Comparison of ENCODE assay signal across 19 cellular contexts in the genomic region with DNA sequence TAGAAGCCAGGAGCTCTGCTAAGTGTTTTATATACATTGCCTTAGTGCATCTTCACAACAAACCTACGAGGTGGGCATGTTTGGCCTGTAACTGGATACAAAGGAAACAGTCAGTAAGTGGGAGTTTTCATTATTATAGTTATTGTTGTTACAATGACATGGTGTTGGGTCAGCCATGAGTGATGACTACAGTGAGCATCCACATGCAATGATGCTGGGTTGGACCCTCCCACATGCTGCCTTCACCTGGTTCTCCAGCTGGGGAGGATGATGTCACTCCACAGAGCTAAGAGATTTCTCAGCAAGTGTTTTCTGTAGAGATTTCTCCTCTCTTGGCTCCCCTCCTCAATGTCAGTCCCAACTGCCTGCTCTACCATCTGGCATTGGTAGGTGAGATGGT. TPM values are rescaled to one million over a fixed set of nuclear protein-coding genes. Genes with fewer than 3 reads are reported as not detected.
A peak's percentile ranks its signal among the peaks of the same experiment; 100 is the strongest.
DNase-seq lines count a peak whose midpoint lies in the region; ATAC-seq and TF ChIP-seq lines count a peak whose summit lies in the region.
"Had no signal": no experiment of that assay in that cellular context is flagged by ENCODE, and none has a peak within 500 bp of the region (broad histone marks: within the 10 kb centered on the region; RNA-seq: fewer than 3 reads in every experiment).

No MANE protein-coding gene starts in this region.

- DNase-seq in EL, result peak; percentile 8
- DNase-seq in LHCN-M2 (ENCODE audit: low read depth), result peak; percentile 50
- peak; percentile 30 for DNase-seq in amniotic epithelial cell (ENCODE audit: low read depth)
- DNase-seq in left kidney (ENCODE audit: low read depth, low spot score), result peak; percentile 9
- DNase-seq in activated CD4-positive, alpha-beta T cell treated with anti-CD3 and anti-CD28 coated beads, Interleukin-2, amount 50 U/mL, for 4 hours, result no peak
- DNase-seq in GM10266 (ENCODE audit: extremely low spot score), result no peak
- DNase-seq: activated CD4-positive, alpha-beta T cell treated with anti-CD3 and anti-CD28 coated beads, Interleukin-2, amount 50 U/mL, for 48 hours; activated T-cell treated with anti-CD3 and anti-CD28 coated beads, Interleukin-2, amount 50 U/mL, for 24 hours; body of pancreas; head of caudate nucleus; immature natural killer cell; natural killer cell; NCI-H187 treated with DMSO at 0.1 percent for 48 hours; NCI-H524; spleen had no signal

- no peak for ATAC-seq in GM18909 (IDR thresholded peaks at IDR 0.05; ENCODE audit: poor library complexity, unreplicated experiment)
- ATAC-seq: activated naive CD4-positive, alpha-beta T cell treated with anti-CD3 and anti-CD28 coated beads, Interleukin-2, amount 50 U/mL, for 72 hours; body of pancreas; natural killer cell; stimulated activated effector memory CD8-positive, alpha-beta T cell treated with anti-CD3 and anti-CD28 coated beads, Interleukin-12 subunit alpha, Interleukin-12 subunit beta, amount 100 ng/mL, for 72 hours had no signal

- no peak for TF ChIP-seq CTCF in GM10266 (IDR thresholded peaks at IDR 0.05; ENCODE audit: control insufficient read depth, insufficient read depth, low read depth, missing control alignments)

RNA-seq across cellular contexts. Expression of a gene that starts 59.3 kb away (rescaled TPM):
- not detected in 2 replicates for total RNA-seq in LHCN-M2 (2014; rRNA removed)
- polyA plus RNA-seq in LHCN-M2 (2012), result 0.02 TPM
- total RNA-seq: activated naive CD4-positive, alpha-beta T cell treated with anti-CD3 and anti-CD28 coated beads, Interleukin-2, amount 50 U/mL, for 72 hours; natural killer cell; posterior vena cava had no signal
- polyA plus RNA-seq: immature natural killer cell had no signal

Comparison
In these comparisons a context has a peak if more than half of its experiments do, and no peak if none do; other contexts are left out.
1. DNase-seq: peak in EL (single experiment), LHCN-M2 (single experiment), amniotic epithelial cell (single experiment) and left kidney (single experiment); none in activated CD4-positive, alpha-beta T cell treated with anti-CD3 and anti-CD28 coated beads, Interleukin-2, amount 50 U/mL, for 4 hours (0 of 2) and GM10266 (single experiment).